Comparison of ENCODE assay signal across 15 cellular contexts in genomic region chr11:9982127-9982795, GRCh38.
DNase-seq lines count a peak whose midpoint lies in the region; ATAC-seq, FAIRE-seq and TF ChIP-seq lines count a peak whose summit lies in the region.
"Had no signal": no experiment of that assay in that cellular context is flagged by ENCODE, and none has a peak within 500 bp of the region (broad histone marks: within the 10 kb centered on the region; RNA-seq: fewer than 3 reads in every experiment).

No MANE protein-coding gene starts in this region.

- intact Hi-C loops in HepG2 (cut with micrococcal nuclease; ENCODE audit: unreplicated experiment) (no loop called here), right lobe of liver (cut with DNase I) (no loop called here), head of caudate nucleus (cut with DNase I) (loop anchor here (10.0 kb wide), 1 partner anchor 323 kb away; the partner anchor contains the start of gene ADM)

- DNase-seq in HepG2 (ENCODE audit: low spot score): no peak
- DNase-seq in right lobe of liver: no peak
- DNase-seq in head of caudate nucleus: peak in 27 of 42 donors; percentile 8 to 66 (median 39)
- no peak for DNase-seq in DMS53 (lab: John Stamatoyannopoulos, UW)
- DNase-seq in HAP-1 (ENCODE audit: low spot score in 2 of 2): no peak
- DNase-seq in activated effector memory CD4-positive, alpha-beta T cell treated with Interleukin-2 at 50 U/mL for 16 hours: no peak
- DNase-seq in SKM-1 treated with dmso at 0.1 percent for 144 hours (lab: John Stamatoyannopoulos, UW; ENCODE audit: unreplicated experiment): no peak
- DNase-seq: activated CD4-positive, CD25-positive, alpha-beta regulatory T cell treated with anti-CD3 and anti-CD28 coated beads, Interleukin-2, amount 50 U/mL, for 72 hours; activated effector memory CD4-positive, alpha-beta T cell treated with anti-CD3 and anti-CD28 coated beads, Interleukin-2, amount 50 U/mL, for 16 hours; BE2C; islet precursor cell; NCI-H2107 had no signal

- peak overlapping the region; percentile 30 for H3K27ac Mint-ChIP-seq in activated T-helper 17 cell treated with anti-CD3 and anti-CD28 coated beads, Interleukin-2, amount 50 U/mL, for 72 hours

- no peak for FAIRE-seq in HepG2 (lab: Jason Lieb, UNC)

- no peak for TF ChIP-seq EP300 in HepG2 (IDR thresholded peaks at IDR 0.05; ENCODE audit: low read depth in 2 of 2, low read length in 2 of 2)
- no peak for TF ChIP-seq EP300 in HepG2 (CRISPR knock-in tag; IDR thresholded peaks at IDR 0.05; ENCODE audit: borderline replicate concordance)

- TF ChIP-seq CTCF in HepG2 (CRISPR knock-in tag; IDR thresholded peaks at IDR 0.05) (no peak), right lobe of liver (IDR thresholded peaks at IDR 0.05) (no peak)

- H3K27ac ChIP-seq in HepG2 (ENCODE audit: extremely low read length, insufficient read depth, low read length): peak overlapping the region; percentile 58
- no peak overlapping the region for H3K27ac ChIP-seq in right lobe of liver
- H3K27ac ChIP-seq: parathyroid adenoma had no signal

- no peaks in the 10 kb centered on the region for H3K27me3 Mint-ChIP-seq in activated T-helper 17 cell treated with anti-CD3 and anti-CD28 coated beads, Interleukin-2, amount 50 U/mL, for 72 hours

- no peak overlapping the region for H2AFZ ChIP-seq in HepG2 (ENCODE audit: low read length)
- H2AFZ ChIP-seq: parathyroid adenoma had no signal

- no peak overlapping the region for H3K4me3 Mint-ChIP-seq in activated T-helper 17 cell treated with anti-CD3 and anti-CD28 coated beads, Interleukin-2, amount 50 U/mL, for 72 hours

- BruUV-seq in HepG2 (replicated peaks; lab: Mats Ljungman, UMichigan): no TSS peak

- H4K20me1 ChIP-seq in HepG2 (ENCODE audit: insufficient read depth, low read length): no peaks in the 10 kb centered on the region

- H3K9me3 ChIP-seq in HepG2 (ENCODE audit: low read length) (no peaks in the 10 kb centered on the region), right lobe of liver (no peaks in the 10 kb centered on the region), HAP-1 (no peaks in the 10 kb centered on the region)
- H3K9me3 ChIP-seq: BE2C had no signal

- WGBS in HepG2 (ENCODE audit: low lambda C conversion rate): 98% methylated on average over 6 of the region's 6 CpGs
- 56% methylated on average over 5 of the region's 6 CpGs for WGBS in right lobe of liver (ENCODE audit: insufficient coverage, low coverage, low lambda C conversion rate, missing lambda C conversion rate)

- H3K4me1 ChIP-seq in HepG2 (ENCODE audit: insufficient read depth, low read length) (peaks cover 13% of the 10 kb centered on the region), right lobe of liver (no peaks in the 10 kb centered on the region), HAP-1 (peaks cover 14% of the 10 kb centered on the region)
- H3K4me1 ChIP-seq: BE2C, parathyroid adenoma had no signal

- H3K4me1 Mint-ChIP-seq in activated T-helper 17 cell treated with anti-CD3 and anti-CD28 coated beads, Interleukin-2, amount 50 U/mL, for 72 hours: no peaks in the 10 kb centered on the region

- H3K4me3 ChIP-seq in HepG2 (replicated peaks in 1 of 3; ENCODE audit: insufficient read depth in 1 of 3, low read depth in 2 of 3, low read length in 3 of 3) (no peak overlapping the region), right lobe of liver (no peak overlapping the region), HAP-1 (no peak overlapping the region)

- TF ChIP-seq POLR2A in HepG2 (IDR thresholded peaks at IDR 0.05; ENCODE audit: insufficient read depth in 1 of 2, low read depth in 2 of 2, low read length in 2 of 2) (no peak), right lobe of liver (IDR thresholded peaks at IDR 0.05) (no peak)

- CTCF ChIA-PET in HepG2 (lab: Yijun Ruan, JAX; ENCODE audit: low intra/inter-chr PET ratio, low total read pairs): no interaction called here

- POLR2A ChIA-PET in HepG2 (lab: Yijun Ruan, JAX): no interaction called here

- peaks cover 21% of the 10 kb centered on the region for H3K36me3 Mint-ChIP-seq in activated T-helper 17 cell treated with anti-CD3 and anti-CD28 coated beads, Interleukin-2, amount 50 U/mL, for 72 hours (ENCODE audit: low read depth)

- H3K27me3 ChIP-seq in HepG2 (ENCODE audit: control insufficient read depth in 1 of 2, insufficient read depth in 2 of 2, low read length in 2 of 2) (no peaks in the 10 kb centered on the region), right lobe of liver (no peaks in the 10 kb centered on the region), HAP-1 (ENCODE audit: low read depth) (no peaks in the 10 kb centered on the region)
- H3K27me3 ChIP-seq: BE2C had no signal

- no peaks in the 10 kb centered on the region for H3K9me3 Mint-ChIP-seq in activated T-helper 17 cell treated with anti-CD3 and anti-CD28 coated beads, Interleukin-2, amount 50 U/mL, for 72 hours

- H3K4me2 ChIP-seq in HepG2 (ENCODE audit: low read depth, low read length): no peak overlapping the region

- in situ Hi-C loops in HepG2 (cut with HindIII; ENCODE audit: extremely low pct_ligation_motif_present, low pct_unique_long_range_greater_than_20kb): no loop called here
- in situ Hi-C loops in HAP-1 (cut with MboI; ENCODE audit: low sequenced_read_pairs): loop anchor here (25.0 kb wide), 1 partner anchor 330 kb away; the partner anchor contains the start of gene ADM

- no peak for ATAC-seq in HepG2
- no peak for ATAC-seq in right lobe of liver
- peak; percentile 59 for ATAC-seq in activated T-helper 17 cell treated with anti-CD3 and anti-CD28 coated beads, Interleukin-2, amount 50 U/mL, for 72 hours (replicated peaks)
- ATAC-seq: Right ventricle myocardium inferior had no signal

- H3K9ac ChIP-seq in HepG2 (ENCODE audit: insufficient read depth, low read depth, low read length): no peak overlapping the region
- H3K9ac ChIP-seq: parathyroid adenoma had no signal

- no peak for TF ChIP-seq RAD21 in HepG2 (CRISPR knock-in tag; IDR thresholded peaks at IDR 0.05)

- H3K36me3 ChIP-seq in HepG2 (replicated peaks in 1 of 2; ENCODE audit: control insufficient read depth in 1 of 2, insufficient read depth in 2 of 2, low read length in 2 of 2) (peaks cover 0 to under 1% of the 10 kb centered on the region in 2 experiments; a peak in 1 of 5 replicates), right lobe of liver (no peaks in the 10 kb centered on the region), HAP-1 (replicated peaks) (no peaks in the 10 kb centered on the region)
- H3K36me3 ChIP-seq: BE2C had no signal

- H3K79me2 ChIP-seq in HepG2 (ENCODE audit: insufficient read depth, low read length): no peaks in the 10 kb centered on the region
- H3K79me2 ChIP-seq: parathyroid adenoma had no signal

TF ChIP-seq in HepG2, 621 proteins besides CTCF, POLR2A, EP300 and RAD21 (continues in another document):
- TF ChIP-seq ZNF878 (CRISPR knock-in tag; IDR thresholded peaks at IDR 0.05) (no peak), TRIM22 (IDR thresholded peaks at IDR 0.05) (no peak), ZNF75D (CRISPR knock-in tag; IDR thresholded peaks at IDR 0.05; ENCODE audit: borderline replicate concordance) (no peak), PPARG (CRISPR knock-in tag; conservative IDR thresholded peaks at IDR 0.05) (no peak), HNRNPUL1 (IDR thresholded peaks at IDR 0.05; ENCODE audit: low read depth, low read length) (no peak), ZNF17 (CRISPR knock-in tag; IDR thresholded peaks at IDR 0.05) (no peak), RXRB (CRISPR knock-in tag; IDR thresholded peaks at IDR 0.05; ENCODE audit: borderline replicate concordance) (no peak), XBP1 (CRISPR knock-in tag; IDR thresholded peaks at IDR 0.05) (no peak), ZNF776 (CRISPR knock-in tag; IDR thresholded peaks at IDR 0.05) (no peak)
- TF ChIP-seq, protein P1, sequence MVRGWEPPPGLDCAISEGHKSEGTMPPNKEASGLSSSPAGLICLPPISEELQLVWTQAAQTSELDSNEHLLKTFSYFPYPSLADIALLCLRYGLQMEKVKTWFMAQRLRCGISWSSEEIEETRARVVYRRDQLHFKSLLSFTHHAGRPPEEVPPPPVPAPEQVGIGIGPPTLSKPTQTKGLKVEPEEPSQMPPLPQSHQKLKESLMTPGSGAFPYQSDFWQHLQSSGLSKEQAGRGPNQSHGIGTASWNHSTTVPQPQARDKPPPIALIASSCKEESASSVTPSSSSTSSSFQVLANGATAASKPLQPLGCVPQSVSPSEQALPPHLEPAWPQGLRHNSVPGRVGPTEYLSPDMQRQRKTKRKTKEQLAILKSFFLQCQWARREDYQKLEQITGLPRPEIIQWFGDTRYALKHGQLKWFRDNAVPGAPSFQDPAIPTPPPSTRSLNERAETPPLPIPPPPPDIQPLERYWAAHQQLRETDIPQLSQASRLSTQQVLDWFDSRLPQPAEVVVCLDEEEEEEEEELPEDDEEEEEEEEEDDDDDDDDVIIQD (CRISPR knock-in tag; IDR thresholded peaks at IDR 0.05; ENCODE audit: low read depth): no peak
- TF ChIP-seq, protein P2, sequence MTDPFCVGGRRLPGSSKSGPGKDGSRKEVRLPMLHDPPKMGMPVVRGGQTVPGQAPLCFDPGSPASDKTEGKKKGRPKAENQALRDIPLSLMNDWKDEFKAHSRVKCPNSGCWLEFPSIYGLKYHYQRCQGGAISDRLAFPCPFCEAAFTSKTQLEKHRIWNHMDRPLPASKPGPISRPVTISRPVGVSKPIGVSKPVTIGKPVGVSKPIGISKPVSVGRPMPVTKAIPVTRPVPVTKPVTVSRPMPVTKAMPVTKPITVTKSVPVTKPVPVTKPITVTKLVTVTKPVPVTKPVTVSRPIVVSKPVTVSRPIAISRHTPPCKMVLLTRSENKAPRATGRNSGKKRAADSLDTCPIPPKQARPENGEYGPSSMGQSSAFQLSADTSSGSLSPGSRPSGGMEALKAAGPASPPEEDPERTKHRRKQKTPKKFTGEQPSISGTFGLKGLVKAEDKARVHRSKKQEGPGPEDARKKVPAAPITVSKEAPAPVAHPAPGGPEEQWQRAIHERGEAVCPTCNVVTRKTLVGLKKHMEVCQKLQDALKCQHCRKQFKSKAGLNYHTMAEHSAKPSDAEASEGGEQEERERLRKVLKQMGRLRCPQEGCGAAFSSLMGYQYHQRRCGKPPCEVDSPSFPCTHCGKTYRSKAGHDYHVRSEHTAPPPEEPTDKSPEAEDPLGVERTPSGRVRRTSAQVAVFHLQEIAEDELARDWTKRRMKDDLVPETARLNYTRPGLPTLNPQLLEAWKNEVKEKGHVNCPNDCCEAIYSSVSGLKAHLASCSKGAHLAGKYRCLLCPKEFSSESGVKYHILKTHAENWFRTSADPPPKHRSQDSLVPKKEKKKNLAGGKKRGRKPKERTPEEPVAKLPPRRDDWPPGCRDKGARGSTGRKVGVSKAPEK (CRISPR knock-in tag; IDR thresholded peaks at IDR 0.05; ENCODE audit: borderline replicate concordance): no peak

Comparison
In these comparisons a context has a peak if more than half of its experiments do, and no peak if none do; other contexts are left out.
1. DNase-seq: peak in head of caudate nucleus (27 of 42); none in HepG2 (single experiment), right lobe of liver (0 of 3), DMS53 (single experiment), HAP-1 (0 of 2), activated effector memory CD4-positive, alpha-beta T cell treated with Interleukin-2 at 50 U/mL for 16 hours (single experiment) and SKM-1 treated with dmso at 0.1 percent for 144 hours (single experiment).